In the genomic region with DNA sequence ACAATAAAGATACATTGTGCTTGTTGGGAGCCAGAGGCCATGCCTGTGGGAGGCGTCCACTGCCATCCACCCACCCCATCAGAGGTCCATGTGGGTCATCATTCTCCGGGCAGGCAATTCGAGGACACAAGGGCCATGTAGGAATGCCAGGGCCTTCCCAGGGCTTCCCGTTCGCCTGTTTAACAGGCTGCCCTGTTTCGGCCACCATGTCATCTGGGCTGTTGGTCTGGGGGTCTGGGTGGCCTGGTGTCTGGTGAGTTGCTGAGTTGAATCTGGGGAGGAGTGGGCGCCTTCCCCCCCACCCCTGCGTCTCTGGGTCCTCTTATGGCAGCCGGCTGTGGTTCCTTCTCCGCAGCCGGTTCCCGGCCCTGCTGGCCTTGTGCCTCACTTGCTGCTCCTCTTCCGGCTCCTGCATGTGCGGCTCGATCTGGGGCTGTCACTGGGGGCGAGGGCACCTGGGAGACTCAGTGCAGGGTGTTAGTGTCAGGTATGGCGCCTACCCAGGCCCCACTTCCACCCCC, we compare ENCODE assay signal across 2 cellular contexts.
TF ChIP-seq lines count a peak whose summit lies in the region.

No MANE protein-coding gene starts in this region.

TF ChIP-seq in SK-N-SH, 30 proteins besides CTCF, POLR2A, EP300 and RAD21 (continued from another document):
- TF ChIP-seq GABPA (IDR thresholded peaks at IDR 0.05; ENCODE audit: low read depth) (no peak), NRF1 (IDR thresholded peaks at IDR 0.05; ENCODE audit: low read depth, low read length) (no peak), TCF12 (IDR thresholded peaks at IDR 0.05) (no peak), SMC3 (IDR thresholded peaks at IDR 0.05; ENCODE audit: low read depth, low read length) (no peak), EZH2phosphoT487 (IDR thresholded peaks at IDR 0.05; ENCODE audit: borderline replicate concordance, low read depth) (no peak)

TF ChIP-seq in SK-N-SH treated with all-trans-retinoic acid at 6 μM for 48 hours, 23 proteins besides CTCF, POLR2A, EP300 and RAD21 (continued from another document):
- TF ChIP-seq, protein P1, sequence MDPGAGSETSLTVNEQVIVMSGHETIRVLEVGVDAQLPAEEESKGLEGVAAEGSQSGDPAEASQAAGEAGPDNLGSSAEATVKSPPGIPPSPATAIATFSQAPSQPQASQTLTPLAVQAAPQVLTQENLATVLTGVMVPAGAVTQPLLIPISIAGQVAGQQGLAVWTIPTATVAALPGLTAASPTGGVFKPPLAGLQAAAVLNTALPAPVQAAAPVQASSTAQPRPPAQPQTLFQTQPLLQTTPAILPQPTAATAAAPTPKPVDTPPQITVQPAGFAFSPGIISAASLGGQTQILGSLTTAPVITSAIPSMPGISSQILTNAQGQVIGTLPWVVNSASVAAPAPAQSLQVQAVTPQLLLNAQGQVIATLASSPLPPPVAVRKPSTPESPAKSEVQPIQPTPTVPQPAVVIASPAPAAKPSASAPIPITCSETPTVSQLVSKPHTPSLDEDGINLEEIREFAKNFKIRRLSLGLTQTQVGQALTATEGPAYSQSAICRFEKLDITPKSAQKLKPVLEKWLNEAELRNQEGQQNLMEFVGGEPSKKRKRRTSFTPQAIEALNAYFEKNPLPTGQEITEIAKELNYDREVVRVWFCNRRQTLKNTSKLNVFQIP (CRISPR knock-in tag; IDR thresholded peaks at IDR 0.05; ENCODE audit: borderline replicate concordance, low read depth), result no peak
- no peak for TF ChIP-seq GLIS3 (CRISPR knock-in tag; IDR thresholded peaks at IDR 0.05)
- no peak for TF ChIP-seq TOX (CRISPR knock-in tag; IDR thresholded peaks at IDR 0.05; ENCODE audit: borderline replicate concordance)
- no peak for TF ChIP-seq CSDC2 (CRISPR knock-in tag; IDR thresholded peaks at IDR 0.05)
